21 cellular contexts compared by ENCODE assay signal in genomic region chr7:94675356-94675755, GRCh38. TPM values are rescaled to one million over a fixed set of nuclear protein-coding genes. Genes with fewer than 3 reads are reported as not detected.
DNase-seq lines count a peak whose midpoint lies in the region; ATAC-seq, FAIRE-seq and TF ChIP-seq lines count a peak whose summit lies in the region.
"Had no signal": no experiment of that assay in that cellular context is flagged by ENCODE, and none has a peak within 500 bp of the region (broad histone marks: within the 10 kb centered on the region; RNA-seq: fewer than 3 reads in every experiment).

No MANE protein-coding gene starts in this region.

- no peak overlapping the region for H3K4me3 ChIP-seq in small intestine (ENCODE audit: low read depth in 1 of 2, low read length in 2 of 2)
- no peak overlapping the region for H3K4me3 ChIP-seq in vagina
- H3K4me3 ChIP-seq: A549, BLaER1, GM23338 had no signal

- FAIRE-seq in RCC 7860 (lab: Jason Lieb, UNC), result peak; percentile 75
- FAIRE-seq in small intestine (lab: Jason Lieb, UNC), result peak; percentile 30
- FAIRE-seq: A549, GM12891, GM19239, HTR-8/SVneo had no signal

- H3K27ac ChIP-seq in foreskin keratinocyte (no peak overlapping the region), small intestine (ENCODE audit: low read depth in 1 of 2, low read length in 1 of 2) (no peak overlapping the region), vagina (no peak overlapping the region)
- H3K27ac ChIP-seq: A549, BLaER1, HL-60 had no signal

- H3K36me3 ChIP-seq in small intestine (ENCODE audit: control insufficient read depth in 2 of 2, insufficient read depth in 2 of 2, low read length in 2 of 2) (no peaks in the 10 kb centered on the region), vagina (no peaks in the 10 kb centered on the region)
- H3K36me3 ChIP-seq: BLaER1 had no signal

- TF ChIP-seq CTCF in foreskin keratinocyte (conservative IDR thresholded peaks at IDR 0.05), result no peak
- TF ChIP-seq CTCF in vagina (IDR thresholded peaks at IDR 0.05), result no peak

- H3K27me3 ChIP-seq in foreskin keratinocyte (no peaks in the 10 kb centered on the region), small intestine (ENCODE audit: control insufficient read depth in 2 of 2, insufficient read depth in 2 of 2, low read length in 2 of 2) (no peaks in the 10 kb centered on the region), vagina (no peaks in the 10 kb centered on the region)
- H3K27me3 ChIP-seq: BLaER1 had no signal

- H3K4me1 ChIP-seq in foreskin keratinocyte, result no peaks in the 10 kb centered on the region
- H3K4me1 ChIP-seq in small intestine (ENCODE audit: control insufficient read depth in 2 of 2, insufficient read depth in 1 of 2, low read depth in 1 of 2, low read length in 1 of 2), result no peaks in the 10 kb centered on the region
- H3K4me1 ChIP-seq in vagina, result no peaks in the 10 kb centered on the region
- H3K4me1 ChIP-seq: A549, BLaER1 had no signal

- WGBS in small intestine, 3 donors, result 98 to 99% (median 99%) methylated on average over 8 of the region's 8 CpGs

- no peak for TF ChIP-seq POLR2A in vagina (IDR thresholded peaks at IDR 0.05)

- ATAC-seq in foreskin keratinocyte, result peak; percentile 63
- no peak for ATAC-seq in GM21723 (IDR thresholded peaks at IDR 0.05; ENCODE audit: unreplicated experiment)
- ATAC-seq: A549, GM23338 had no signal

- intact Hi-C loops in vagina (cut with DNase I), result no loop called here

- peak; percentile 57 for DNase-seq in HT1080 (ENCODE audit: low read depth)
- DNase-seq in RCC 7860 (ENCODE audit: low spot score), result no peak
- no peak for DNase-seq in foreskin keratinocyte
- DNase-seq in small intestine, result no peak
- DNase-seq in NCI-H1694 (lab: John Stamatoyannopoulos, UW), result no peak
- no peak for DNase-seq in EL
- DNase-seq in vagina (ENCODE audit: extremely low spot score in 2 of 2), result no peak
- DNase-seq: CD4-positive, alpha-beta memory T cell; DMS153; DMS79; HCEC 1CT; KBM-7 had no signal

- H3K9me3 ChIP-seq in small intestine (ENCODE audit: control insufficient read depth, low read depth) (no peaks in the 10 kb centered on the region), vagina (no peaks in the 10 kb centered on the region)
- H3K9me3 ChIP-seq: A549, BLaER1 had no signal

RNA-seq across cellular contexts. Expression of gene SGCE, which starts 19.4 kb away (rescaled TPM):
- 32.8 and 49.1 TPM in 2 replicates for total RNA-seq in HT1080 (2014; rRNA removed; shearing (Covaris generic))
- 47.0 and 58.6 TPM in 2 replicates for polyA plus RNA-seq in HT1080 (2015; cell fraction: cytosol; rRNA removed)
- polyA plus RNA-seq in HT1080 (2015; cell fraction: nucleus; rRNA removed), result 58.4 and 60.7 TPM in 2 replicates
- 31.6 and 35.5 TPM in 2 replicates for total RNA-seq in foreskin keratinocyte
- 27.4 and 28.4 TPM in 2 replicates for polyA plus RNA-seq in foreskin keratinocyte
- polyA plus RNA-seq in small intestine, result 10 to 100 TPM in 1 of 3 donors, 1 to 10 TPM in 1, not detected in 1; 5.9 to 16.8 TPM
- total RNA-seq in vagina, result 84.0 TPM
- polyA plus RNA-seq: CD14-positive monocyte had no signal
